Comparison of ENCODE assay signal across 20 cellular contexts in genomic region chr15:51203797-51204196, GRCh38.
DNase-seq lines count a peak whose midpoint lies in the region; ATAC-seq and TF ChIP-seq lines count a peak whose summit lies in the region.
"Had no signal": no experiment of that assay in that cellular context is flagged by ENCODE, and none has a peak within 500 bp of the region (broad histone marks: within the 10 kb centered on the region; RNA-seq: fewer than 3 reads in every experiment).

No MANE protein-coding gene starts in this region.

- DNase-seq in EH (ENCODE audit: low read depth) (peak; percentile 62), RWPE2 (ENCODE audit: low spot score) (no peak), fibroblast of pulmonary artery (ENCODE audit: low read depth) (peak; percentile 24), renal cortical epithelial cell (ENCODE audit: low read depth) (peak; percentile 48), NCI-H187 treated with DMSO at 0.1 percent for 48 hours (lab: John Stamatoyannopoulos, UW) (no peak), endodermal cell (no peak), C1 segment of cervical spinal cord (lab: John Stamatoyannopoulos, UW) (no peak)
- DNase-seq in activated CD4-positive, alpha-beta T cell treated with anti-CD3 and anti-CD28 coated beads for 4 hours = no peak
- DNase-seq: activated naive CD4-positive, alpha-beta T cell treated with anti-CD3 and anti-CD28 coated beads, Interleukin-2, amount 50 U/mL, for 16 hours; brain microvascular endothelial cell; CD4-positive, alpha-beta T cell; DMS79; foreskin melanocyte; Karpas-422; left cardiac atrium; NCI-H2171 treated with DMSO at 0.1 percent for 48 hours; testis had no signal

- peaks cover 7% of the 10 kb centered on the region for H3K4me1 ChIP-seq in RWPE2 (ENCODE audit: insufficient read depth, poor library complexity, severe bottlenecking)
- peaks cover 10% of the 10 kb centered on the region for H3K4me1 ChIP-seq in endodermal cell (ENCODE audit: control insufficient read depth, insufficient read depth, low read length)
- H3K4me1 ChIP-seq: HAP-1, parathyroid adenoma, testis had no signal

- WGBS in endodermal cell (ENCODE audit: insufficient coverage in 1 of 2, insufficient read length in 1 of 2), 2 experiments = 84 to 100% methylated on average over 2 of the region's 2 CpGs

- H3K9ac ChIP-seq in endodermal cell (ENCODE audit: extremely low read depth, low read length, poor library complexity, severe bottlenecking) = no peak overlapping the region
- H3K9ac ChIP-seq: parathyroid adenoma had no signal

- H3K4me3 Mint-ChIP-seq in endodermal cell = no peak overlapping the region
- H3K4me3 Mint-ChIP-seq: CD4-positive, alpha-beta T cell had no signal

- H3K27ac Mint-ChIP-seq in endodermal cell = no peak overlapping the region
- H3K27ac Mint-ChIP-seq: CD4-positive, alpha-beta T cell had no signal

- H3K27me3 Mint-ChIP-seq in endodermal cell (ENCODE audit: insufficient read depth) = peaks cover 2% of the 10 kb centered on the region

- no peak overlapping the region for H3K4me3 ChIP-seq in RWPE2 (ENCODE audit: severe bottlenecking)
- no peak overlapping the region for H3K4me3 ChIP-seq in fibroblast of pulmonary artery (replicated peaks; ENCODE audit: low read depth, low read length)
- H3K4me3 ChIP-seq in endodermal cell (ENCODE audit: low read length) = no peak overlapping the region
- H3K4me3 ChIP-seq: HAP-1, smooth muscle cell, testis had no signal

- H3K9me3 Mint-ChIP-seq in endodermal cell = no peaks in the 10 kb centered on the region
- H3K9me3 Mint-ChIP-seq: CD4-positive, alpha-beta T cell had no signal

- H3K36me3 Mint-ChIP-seq in endodermal cell (ENCODE audit: low read depth) = no peaks in the 10 kb centered on the region

- H3K27ac ChIP-seq in RWPE2 (ENCODE audit: poor library complexity, severe bottlenecking) = peak overlapping the region; percentile 25
- no peak overlapping the region for H3K27ac ChIP-seq in endodermal cell (ENCODE audit: low read depth, low read length)
- H3K27ac ChIP-seq: brain microvascular endothelial cell, parathyroid adenoma, testis had no signal

- no peaks in the 10 kb centered on the region for H3K36me3 ChIP-seq in RWPE2 (ENCODE audit: low read depth)
- H3K36me3 ChIP-seq in endodermal cell (ENCODE audit: control insufficient read depth, insufficient read depth, low read length) = no peaks in the 10 kb centered on the region
- H3K36me3 ChIP-seq: brain microvascular endothelial cell, HAP-1 had no signal

- H3K9me3 ChIP-seq in RWPE2 (ENCODE audit: severe bottlenecking) (no peaks in the 10 kb centered on the region), endodermal cell (ENCODE audit: control insufficient read depth, low read length) (no peaks in the 10 kb centered on the region)
- H3K9me3 ChIP-seq: HAP-1, testis had no signal

- ATAC-seq in RWPE2 (ENCODE audit: low read depth) = peak; percentile 93
- ATAC-seq: left cardiac atrium had no signal

- peaks cover 4% of the 10 kb centered on the region for H3K4me1 Mint-ChIP-seq in endodermal cell

- H3K27me3 ChIP-seq in RWPE2 (ENCODE audit: insufficient read depth, poor library complexity, severe bottlenecking) (no peaks in the 10 kb centered on the region), endodermal cell (ENCODE audit: control insufficient read depth, insufficient read depth, low read length, poor library complexity, severe bottlenecking) (peaks cover 6% of the 10 kb centered on the region)
- H3K27me3 ChIP-seq: brain microvascular endothelial cell, testis had no signal

- TF ChIP-seq CTCF in RWPE2 (IDR thresholded peaks at IDR 0.05; ENCODE audit: poor library complexity, severe bottlenecking) (no peak), fibroblast of pulmonary artery (IDR thresholded peaks at IDR 0.05; ENCODE audit: low read length, missing control alignments) (no peak), endodermal cell (conservative IDR thresholded peaks at IDR 0.05) (no peak)

Comparison
In these comparisons a context has a peak if more than half of its experiments do, and no peak if none do; other contexts are left out.
1. DNase-seq: peak in EH (single experiment), fibroblast of pulmonary artery (single experiment) and renal cortical epithelial cell (single experiment); none in RWPE2 (single experiment), NCI-H187 treated with DMSO at 0.1 percent for 48 hours (single experiment), activated CD4-positive, alpha-beta T cell treated with anti-CD3 and anti-CD28 coated beads for 4 hours (0 of 2), endodermal cell (single experiment) and C1 segment of cervical spinal cord (0 of 14).